In the genomic region with DNA sequence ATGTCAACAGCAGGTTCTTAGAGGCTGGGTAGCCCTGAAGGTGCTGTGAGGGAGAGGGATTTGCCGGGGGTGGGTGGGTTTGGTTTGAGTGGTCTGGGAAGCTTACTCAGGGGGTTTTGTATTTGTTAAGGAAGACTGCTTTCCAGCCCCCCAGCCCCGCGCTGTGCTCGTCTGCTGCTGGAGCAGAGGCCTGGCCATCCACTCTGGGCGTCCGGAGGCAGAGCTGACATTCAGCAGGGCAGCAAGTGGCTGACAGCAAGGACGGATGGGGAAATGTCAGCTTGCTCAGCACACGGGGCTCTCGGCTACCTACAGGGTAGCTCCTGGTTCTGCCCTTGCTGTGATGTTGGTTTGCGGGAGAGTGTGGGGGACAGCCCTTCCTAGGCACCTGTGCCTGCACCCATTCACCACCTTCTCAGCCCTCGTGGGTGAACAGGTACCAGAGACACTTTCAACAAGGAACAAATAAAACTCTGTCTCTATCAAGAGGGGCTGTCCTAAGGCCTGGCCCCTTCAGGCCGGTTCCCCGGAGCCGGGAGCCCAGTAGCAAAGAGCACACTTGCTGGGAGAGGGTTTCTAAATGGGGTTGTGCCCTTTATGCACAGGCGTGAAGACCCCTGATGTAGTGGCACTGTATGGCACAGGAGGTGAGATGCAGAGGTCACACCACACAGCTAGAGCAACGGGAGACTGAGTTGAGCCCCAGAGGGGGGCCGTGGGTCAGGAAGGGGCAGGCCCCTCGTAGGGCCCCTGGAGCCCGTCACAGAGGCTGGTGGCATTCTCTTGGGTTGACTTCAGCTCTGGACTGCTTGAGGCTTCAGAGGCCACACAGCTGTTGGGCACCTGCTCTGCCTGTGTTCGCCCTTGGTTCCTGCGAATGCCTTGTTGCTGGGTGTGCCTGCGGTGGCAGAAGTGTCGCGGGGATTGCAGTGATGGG, we compare ENCODE assay signal across 28 cellular contexts.
DNase-seq lines count a peak whose midpoint lies in the region; ATAC-seq, FAIRE-seq and TF ChIP-seq lines count a peak whose summit lies in the region.
"Had no signal": no experiment of that assay in that cellular context is flagged by ENCODE, and none has a peak within 500 bp of the region (broad histone marks: within the 10 kb centered on the region; RNA-seq: fewer than 3 reads in every experiment).

No MANE protein-coding gene starts in this region.

- H3K36me3 ChIP-seq in endothelial cell of umbilical vein (ENCODE audit: control insufficient read depth in 2 of 2, extremely low read depth in 1 of 2, insufficient read depth in 2 of 2, low read length in 2 of 2) (no peaks in the 10 kb centered on the region), upper lobe of right lung (no peaks in the 10 kb centered on the region)
- H3K36me3 ChIP-seq: adrenal gland, BE2C, prostate gland, vagina had no signal

- TF ChIP-seq CTCF in natural killer cell (IDR thresholded peaks at IDR 0.05) = no peak
- TF ChIP-seq CTCF in endothelial cell of umbilical vein (IDR thresholded peaks at IDR 0.05; ENCODE audit: extremely low read depth in 1 of 2, insufficient read depth in 1 of 2, low read depth in 1 of 2, low read length in 2 of 2) = no peak
- TF ChIP-seq CTCF in osteocyte (IDR thresholded peaks at IDR 0.05) = no peak
- no peak for TF ChIP-seq CTCF in upper lobe of right lung (IDR thresholded peaks at IDR 0.05)

- no peak overlapping the region for H3K27ac Mint-ChIP-seq in natural killer cell treated with Interleukin-12 subunit alpha and Interleukin-12 subunit beta and Interleukin-15 and Interleukin-18, amount 100 ng/mL, for 72 hours
- H3K27ac Mint-ChIP-seq in natural killer cell (no peak overlapping the region), osteocyte (ENCODE audit: unreplicated experiment) (no peak overlapping the region)
- H3K27ac Mint-ChIP-seq: activated CD4-positive, alpha-beta memory T cell treated with anti-CD3 and anti-CD28 coated beads, Interleukin-2, amount 10 ng/mL, durations not matched to agents 7 days and 5 days; activated naive CD4-positive, alpha-beta T cell treated with anti-CD3 and anti-CD28 coated beads, Interleukin-2, amount 10 ng/mL, durations not matched to agents 7 days and 5 days; CD8-positive, alpha-beta memory T cell had no signal

- BruUV-seq in endothelial cell of umbilical vein (replicated peaks; lab: Mats Ljungman, UMichigan) = no TSS peak

- H3K4me2 ChIP-seq in endothelial cell of umbilical vein (ENCODE audit: insufficient read depth, low read length) = no peak overlapping the region
- H3K4me2 ChIP-seq: GM23338, hepatocyte had no signal

- no peaks in the 10 kb centered on the region for H3K9me3 Mint-ChIP-seq in natural killer cell treated with Interleukin-12 subunit alpha and Interleukin-12 subunit beta and Interleukin-15 and Interleukin-18, amount 100 ng/mL, for 72 hours
- H3K9me3 Mint-ChIP-seq in natural killer cell (no peaks in the 10 kb centered on the region), osteocyte (ENCODE audit: unreplicated experiment) (peaks cover 6% of the 10 kb centered on the region)
- H3K9me3 Mint-ChIP-seq: activated CD4-positive, alpha-beta memory T cell treated with anti-CD3 and anti-CD28 coated beads, Interleukin-2, amount 10 ng/mL, durations not matched to agents 7 days and 5 days; activated naive CD4-positive, alpha-beta T cell treated with anti-CD3 and anti-CD28 coated beads, Interleukin-2, amount 10 ng/mL, durations not matched to agents 7 days and 5 days; CD8-positive, alpha-beta memory T cell had no signal

- dilution Hi-C loops in endothelial cell of umbilical vein (cut with MboI; ENCODE audit: extremely low pct_ligation_motif_present, low sequenced_read_pairs) = no loop called here

- FAIRE-seq in endothelial cell of umbilical vein (lab: Jason Lieb, UNC) = no peak

- CTCF ChIA-PET in endothelial cell of umbilical vein (lab: Charles Lee) = interaction anchor here (0.5 to 1.1 kb wide), 2 partner anchors 97 to 930 kb away, joined by 3 read pairs; no protein-coding TSS in a partner anchor

- no peak overlapping the region for H3K4me3 Mint-ChIP-seq in natural killer cell treated with Interleukin-12 subunit alpha and Interleukin-12 subunit beta and Interleukin-15 and Interleukin-18, amount 100 ng/mL, for 72 hours
- H3K4me3 Mint-ChIP-seq in natural killer cell (no peak overlapping the region), osteocyte (ENCODE audit: unreplicated experiment) (no peak overlapping the region)
- H3K4me3 Mint-ChIP-seq: activated CD4-positive, alpha-beta memory T cell treated with anti-CD3 and anti-CD28 coated beads, Interleukin-2, amount 10 ng/mL, durations not matched to agents 7 days and 5 days; activated naive CD4-positive, alpha-beta T cell treated with anti-CD3 and anti-CD28 coated beads, Interleukin-2, amount 10 ng/mL, durations not matched to agents 7 days and 5 days; brain; CD8-positive, alpha-beta memory T cell; GM23338; IgD-negative memory B cell had no signal

- no peak for TF ChIP-seq POLR2A in endothelial cell of umbilical vein (IDR thresholded peaks at IDR 0.05; ENCODE audit: low read depth, low read length)

- no peaks in the 10 kb centered on the region for H4K20me1 ChIP-seq in endothelial cell of umbilical vein (replicated peaks; ENCODE audit: control insufficient read depth, extremely low read depth, insufficient read depth, low read length)

- intact Hi-C loops in natural killer cell (cut with micrococcal nuclease) = no loop called here
- intact Hi-C loops in endothelial cell of umbilical vein (cut with micrococcal nuclease) = loop anchor here (1.0 to 10.0 kb wide), 3 partner anchors 67 to 760 kb away; a partner anchor contains a TSS
- intact Hi-C loops in upper lobe of right lung (cut with DNase I) = no loop called here

- no peaks in the 10 kb centered on the region for H3K9me1 ChIP-seq in endothelial cell of umbilical vein (replicated peaks; ENCODE audit: control insufficient read depth, extremely low read depth, insufficient read depth, low read length)

- peak; percentile 3 to 18 for ATAC-seq in natural killer cell treated with Interleukin-12 subunit alpha and Interleukin-12 subunit beta and Interleukin-15 and Interleukin-18, amount 100 ng/mL, for 72 hours
- ATAC-seq in natural killer cell (no peak), upper lobe of right lung (no peak), HG02759 (IDR thresholded peaks at IDR 0.05; ENCODE audit: unreplicated experiment) (no peak)

- H3K27ac ChIP-seq in endothelial cell of umbilical vein (ENCODE audit: insufficient read depth, low read depth, low read length) (peak overlapping the region; percentile 66), upper lobe of right lung (no peak overlapping the region)
- H3K27ac ChIP-seq: dorsolateral prefrontal cortex, hepatocyte, prostate gland, testis, vagina had no signal

- no peaks in the 10 kb centered on the region for H3K36me3 Mint-ChIP-seq in natural killer cell treated with Interleukin-12 subunit alpha and Interleukin-12 subunit beta and Interleukin-15 and Interleukin-18, amount 100 ng/mL, for 72 hours
- H3K36me3 Mint-ChIP-seq in natural killer cell (no peaks in the 10 kb centered on the region), osteocyte (ENCODE audit: unreplicated experiment) (no peaks in the 10 kb centered on the region)
- H3K36me3 Mint-ChIP-seq: activated naive CD4-positive, alpha-beta T cell treated with anti-CD3 and anti-CD28 coated beads, Interleukin-2, amount 10 ng/mL, durations not matched to agents 7 days and 5 days; brain; CD8-positive, alpha-beta memory T cell; IgD-negative memory B cell had no signal

- no peaks in the 10 kb centered on the region for H3K79me2 ChIP-seq in endothelial cell of umbilical vein (ENCODE audit: control insufficient read depth, insufficient read depth, low read length)
- H3K79me2 ChIP-seq: hepatocyte had no signal

- H3K4me3 ChIP-seq in endothelial cell of umbilical vein (replicated peaks in 1 of 3; ENCODE audit: insufficient read depth in 1 of 3, low read depth in 1 of 3, low read length in 3 of 3) = no peak overlapping the region
- H3K4me3 ChIP-seq in upper lobe of right lung = no peak overlapping the region
- H3K4me3 ChIP-seq: adrenal gland, GM23338, hepatocyte, prostate gland, testis, vagina had no signal

- POLR2A ChIA-PET in endothelial cell of umbilical vein (lab: Charles Lee) = no interaction called here

- H3K9me3 ChIP-seq in endothelial cell of umbilical vein (replicated peaks; ENCODE audit: control insufficient read depth, insufficient read depth, low read length) = no peaks in the 10 kb centered on the region
- H3K9me3 ChIP-seq in upper lobe of right lung = no peaks in the 10 kb centered on the region
- H3K9me3 ChIP-seq: adrenal gland, BE2C, prostate gland, testis, vagina had no signal

- peak overlapping the region; percentile 66 for H2AFZ ChIP-seq in endothelial cell of umbilical vein (ENCODE audit: low read depth, low read length)
- H2AFZ ChIP-seq: GM23338, hepatocyte had no signal

- H3K27me3 ChIP-seq in endothelial cell of umbilical vein (ENCODE audit: control insufficient read depth in 2 of 2, insufficient read depth in 2 of 2, low read length in 2 of 2) (no peaks in the 10 kb centered on the region), upper lobe of right lung (no peaks in the 10 kb centered on the region)
- H3K27me3 ChIP-seq: adrenal gland, BE2C, hepatocyte, testis, vagina had no signal

- no peak for DNase-seq in natural killer cell treated with Interleukin-12 subunit alpha and Interleukin-12 subunit beta and Interleukin-15 and Interleukin-18, amount 100 ng/mL, for 72 hours (ENCODE audit: low spot score)
- DNase-seq in natural killer cell (no peak), endothelial cell of umbilical vein (ENCODE audit: low read depth, low spot score) (no peak), osteocyte (ENCODE audit: extremely low spot score, unreplicated experiment) (peak; percentile 80), upper lobe of right lung (peak; percentile 51), NCI-H2171 treated with DMSO at 0.1 percent for 48 hours (lab: John Stamatoyannopoulos, UW) (no peak), NCI-H1417 treated with DMSO at 0.1 percent for 48 hours (lab: John Stamatoyannopoulos, UW) (no peak)
- DNase-seq: activated CD4-positive, alpha-beta memory T cell treated with anti-CD3 and anti-CD28 coated beads, Interleukin-2, amount 10 ng/mL, durations not matched to agents 7 days and 5 days; activated CD8-positive, alpha-beta memory T cell treated with anti-CD3 and anti-CD28 coated beads, Interleukin-2, amount 50 U/mL, for 4 hours; activated naive CD4-positive, alpha-beta T cell treated with anti-CD3 and anti-CD28 coated beads, Interleukin-2, amount 10 ng/mL, durations not matched to agents 7 days and 5 days; BE2C; CD8-positive, alpha-beta memory T cell; DMS 273 treated with DMSO at 0.1 percent for 48 hours; NCI-H1048; NCI-H1694 treated with DMSO at 0.1 percent for 48 hours; NCI-H524 treated with DMSO at 0.1 percent for 48 hours; NK-92 treated with Interleukin-12 subunit alpha and Interleukin-12 subunit beta, amount 100 ng/mL, for 24 hours; stimulated activated CD4-positive, alpha-beta T cell treated with anti-CD3 and anti-CD28 coated beads, Interleukin-4, amount 100 ng/mL, for 4 hours; testis had no signal

- H3K27me3 Mint-ChIP-seq in natural killer cell treated with Interleukin-12 subunit alpha and Interleukin-12 subunit beta and Interleukin-15 and Interleukin-18, amount 100 ng/mL, for 72 hours = peaks cover 0 to 6% of the 10 kb centered on the region in 2 donors
- peaks cover 0 to 3% of the 10 kb centered on the region in 2 donors for H3K27me3 Mint-ChIP-seq in natural killer cell (ENCODE audit: low read depth in 2 of 2)
- no peaks in the 10 kb centered on the region for H3K27me3 Mint-ChIP-seq in osteocyte (ENCODE audit: unreplicated experiment)
- H3K27me3 Mint-ChIP-seq: activated CD4-positive, alpha-beta memory T cell treated with anti-CD3 and anti-CD28 coated beads, Interleukin-2, amount 10 ng/mL, durations not matched to agents 7 days and 5 days had no signal

- H3K9ac ChIP-seq in endothelial cell of umbilical vein (replicated peaks; ENCODE audit: extremely low read depth, insufficient read depth, low read length) = no peak overlapping the region

- peaks cover 0 to 3% of the 10 kb centered on the region in 2 donors for H3K4me1 Mint-ChIP-seq in natural killer cell treated with Interleukin-12 subunit alpha and Interleukin-12 subunit beta and Interleukin-15 and Interleukin-18, amount 100 ng/mL, for 72 hours (ENCODE audit: low read depth in 2 of 2)
- H3K4me1 Mint-ChIP-seq in natural killer cell (no peaks in the 10 kb centered on the region), osteocyte (ENCODE audit: unreplicated experiment) (peaks cover 7% of the 10 kb centered on the region)
- H3K4me1 Mint-ChIP-seq: activated CD4-positive, alpha-beta memory T cell treated with anti-CD3 and anti-CD28 coated beads, Interleukin-2, amount 10 ng/mL, durations not matched to agents 7 days and 5 days; activated naive CD4-positive, alpha-beta T cell treated with anti-CD3 and anti-CD28 coated beads, Interleukin-2, amount 10 ng/mL, durations not matched to agents 7 days and 5 days; CD8-positive, alpha-beta memory T cell; IgD-negative memory B cell had no signal

- H3K4me1 ChIP-seq in endothelial cell of umbilical vein (ENCODE audit: control insufficient read depth, extremely low read depth, insufficient read depth, low read length) (peaks cover 5% of the 10 kb centered on the region), upper lobe of right lung (no peaks in the 10 kb centered on the region)
- H3K4me1 ChIP-seq: BE2C, prostate gland, testis, vagina had no signal

Comparison
In these comparisons a context has a peak if more than half of its experiments do, and no peak if none do; other contexts are left out.
1. ATAC-seq: peak in natural killer cell treated with Interleukin-12 subunit alpha and Interleukin-12 subunit beta and Interleukin-15 and Interleukin-18, amount 100 ng/mL, for 72 hours (2 of 2); none in natural killer cell (0 of 3), upper lobe of right lung (single experiment) and HG02759 (single experiment).
2. DNase-seq: peak in osteocyte (single experiment) and upper lobe of right lung (single experiment); none in natural killer cell treated with Interleukin-12 subunit alpha and Interleukin-12 subunit beta and Interleukin-15 and Interleukin-18, amount 100 ng/mL, for 72 hours (single experiment), natural killer cell (single experiment), endothelial cell of umbilical vein (single experiment), NCI-H2171 treated with DMSO at 0.1 percent for 48 hours (single experiment) and NCI-H1417 treated with DMSO at 0.1 percent for 48 hours (single experiment).